In genomic region chr3:5826467-5826866, GRCh38 we compare ENCODE assay signal across 30 cellular contexts.
"Had no signal": no experiment of that assay in that cellular context is flagged by ENCODE, and none has a peak within 500 bp of the region (broad histone marks: within the 10 kb centered on the region; RNA-seq: fewer than 3 reads in every experiment).

No MANE protein-coding gene starts in this region.

- H3K4me3 ChIP-seq: ascending aorta, cardiac muscle cell had no signal

- H3K4me1 ChIP-seq: ascending aorta had no signal

- ATAC-seq: activated CD4-positive, alpha-beta T cell treated with anti-CD3 and anti-CD28 coated beads for 36 hours; activated CD4-positive, CD25-positive, alpha-beta regulatory T cell treated with anti-CD3 and anti-CD28 coated beads, Interleukin-2, amount 50 U/mL, for 24 hours; activated CD8-positive, alpha-beta memory T cell treated with anti-CD3 and anti-CD28 coated beads, Interleukin-2, amount 10 ng/mL, durations not matched to agents 7 days and 5 days; activated CD8-positive, alpha-beta T cell treated with anti-CD3 and anti-CD28 coated beads, Interleukin-2, amount 10 ng/mL, durations not matched to agents 7 days and 5 days; activated naive CD8-positive, alpha-beta T cell treated with anti-CD3 and anti-CD28 coated beads, Interleukin-2, amount 50 U/mL, for 24 hours; WTC11 had no signal

- H3K9me3 ChIP-seq: ascending aorta had no signal

- DNase-seq: activated CD4-positive, alpha-beta memory T cell treated with anti-CD3 and anti-CD28 coated beads, Interleukin-2, amount 10 ng/mL, durations not matched to agents 7 days and 5 days; activated CD4-positive, alpha-beta T cell treated with anti-CD3 and anti-CD28 coated beads for 1 hour; activated CD4-positive, alpha-beta T cell treated with anti-CD3 and anti-CD28 coated beads for 36 hours; activated CD4-positive, alpha-beta T cell treated with anti-CD3 and anti-CD28 coated beads for 48 hours; activated CD4-positive, alpha-beta T cell treated with anti-CD3 and anti-CD28 coated beads, Interleukin-2, amount 10 ng/mL, durations not matched to agents 7 days and 5 days; activated CD4-positive, alpha-beta T cell treated with anti-CD3 and anti-CD28 coated beads, Interleukin-2, amount 50 U/mL, for 48 hours; activated CD4-positive, CD25-positive, alpha-beta regulatory T cell; activated CD8-positive, alpha-beta memory T cell treated with anti-CD3 and anti-CD28 coated beads for 24 hours; activated CD8-positive, alpha-beta memory T cell treated with anti-CD3 and anti-CD28 coated beads, Interleukin-2, amount 10 ng/mL, durations not matched to agents 7 days and 5 days; activated CD8-positive, alpha-beta memory T cell treated with anti-CD3 and anti-CD28 coated beads, Interleukin-2, amount 50 U/mL, for 48 hours; activated CD8-positive, alpha-beta T cell treated with anti-CD3 and anti-CD28 coated beads, Interleukin-2, amount 10 ng/mL, durations not matched to agents 7 days and 5 days; activated effector memory CD4-positive, alpha-beta T cell treated with Interleukin-2 at 50 U/mL for 16 hours; activated gamma-delta T cell; activated naive CD4-positive, alpha-beta T cell treated with anti-CD3 and anti-CD28 coated beads, Interleukin-2, amount 10 ng/mL, durations not matched to agents 7 days and 5 days; activated naive CD4-positive, alpha-beta T cell treated with Interleukin-2 at 50 U/mL for 16 hours; activated naive CD8-positive, alpha-beta T cell treated with anti-CD3 and anti-CD28 coated beads, Interleukin-2, amount 10 ng/mL, durations not matched to agents 7 days and 5 days; activated naive CD8-positive, alpha-beta T cell treated with anti-CD3 and anti-CD28 coated beads, Interleukin-2, amount 50 U/mL, for 24 hours; activated T-cell treated with anti-CD3 and anti-CD28 coated beads, Interleukin-2, amount 50 U/mL, for 24 hours; activated T-cell treated with anti-CD3 and anti-CD28 coated beads, Interleukin-2, amount 50 U/mL, for 48 hours; amygdala; anterior cingulate cortex; caudate nucleus; cerebellar nuclear complex; T-helper 2 cell; T-helper 9 cell; WERI-Rb-1 had no signal

- H3K36me3 ChIP-seq: ascending aorta, cardiac muscle cell, WERI-Rb-1 had no signal

- H3K27me3 ChIP-seq: ascending aorta, cardiac muscle cell had no signal

- H3K27ac ChIP-seq: ascending aorta, cardiac muscle cell, WERI-Rb-1 had no signal
